ENCODE assay signal across 8 cellular contexts in genomic region chr5:94618493-94619328, GRCh38. TPM values are rescaled to one million over a fixed set of nuclear protein-coding genes. Genes with fewer than 3 reads are reported as not detected.
DNase-seq lines count a peak whose midpoint lies in the region; ATAC-seq, FAIRE-seq and TF ChIP-seq lines count a peak whose summit lies in the region.

Gene KIAA0825, minus strand, starts transcription at chr5:94618604. Its CDS starts 81,478 bp downstream, at chr5:94537126.
Gene SLF1, plus strand, starts transcription at chr5:94618669. Its CDS starts 10,142 bp downstream, at chr5:94628811.

- H3K4me2 ChIP-seq in DND-41 (ENCODE audit: insufficient read depth, low read length) = peak within 1 kb of the TSS; percentile 66

- H3K9me3 ChIP-seq in DND-41 (ENCODE audit: insufficient read depth, low read length, severe bottlenecking) (no peaks in the 10 kb centered on the region), KOPT-K1 (ENCODE audit: insufficient read depth, low read length, poor library complexity, severe bottlenecking) (no peaks in the 10 kb centered on the region)

- H3K4me3 ChIP-seq in DND-41 (ENCODE audit: low read depth in 1 of 2, low read length in 2 of 2) = peak within 1 kb of the TSS; percentile 71 to 94
- peak within 1 kb of the TSS; percentile 82 for H3K4me3 ChIP-seq in fibroblast of mammary gland (ENCODE audit: control insufficient read depth, low read depth, low read length)

- H3K4me1 Mint-ChIP-seq in naive thymus-derived CD8-positive, alpha-beta T cell = peaks cover 10 to 45% (median 37%) of the 10 kb centered on the region in 4 donors
- H3K4me1 Mint-ChIP-seq in stimulated activated naive B cell treated with anti-CD40 and anti-IgM and Interleukin-4, amounts not matched to agents 10 μg/mL and 1 μg/mL and 100 μg/mL, for 72 hours = peaks cover 13 to 28% of the 10 kb centered on the region in 2 donors

- peak within 1 kb of the TSS; percentile 76 for H3K9ac ChIP-seq in DND-41 (ENCODE audit: low read depth, low read length)

- no peaks in the 10 kb centered on the region for H3K36me3 ChIP-seq in DND-41 (ENCODE audit: insufficient read depth, low read length)
- H3K36me3 ChIP-seq in KOPT-K1 (ENCODE audit: insufficient read depth, low read length) = no peaks in the 10 kb centered on the region

- H3K27me3 Mint-ChIP-seq in naive thymus-derived CD8-positive, alpha-beta T cell = no peaks in the 10 kb centered on the region
- no peaks in the 10 kb centered on the region for H3K27me3 Mint-ChIP-seq in stimulated activated naive B cell treated with anti-CD40 and anti-IgM and Interleukin-4, amounts not matched to agents 10 μg/mL and 1 μg/mL and 100 μg/mL, for 72 hours

- H3K4me1 ChIP-seq in DND-41 (ENCODE audit: insufficient read depth, low read length) = peaks cover 43% of the 10 kb centered on the region

- H3K79me2 ChIP-seq in DND-41 (ENCODE audit: insufficient read depth, low read length) = peaks cover 62% of the 10 kb centered on the region

- peak within 1 kb of the TSS; percentile 86 to 95 (median 91) for H3K27ac Mint-ChIP-seq in naive thymus-derived CD8-positive, alpha-beta T cell
- peak within 1 kb of the TSS; percentile 90 for H3K27ac Mint-ChIP-seq in stimulated activated naive B cell treated with anti-CD40 and anti-IgM and Interleukin-4, amounts not matched to agents 10 μg/mL and 1 μg/mL and 100 μg/mL, for 72 hours

- ATAC-seq in DND-41 (ENCODE audit: insufficient read depth, low read depth) (peak; percentile 90), GM21786 (IDR thresholded peaks at IDR 0.05; ENCODE audit: unreplicated experiment) (peak; percentile 97)
- peak; percentile 91 to 93 for ATAC-seq in naive thymus-derived CD8-positive, alpha-beta T cell
- peak; percentile 97 for ATAC-seq in stimulated activated naive B cell treated with anti-CD40 and anti-IgM and Interleukin-4, amounts not matched to agents 10 μg/mL and 1 μg/mL and 100 μg/mL, for 72 hours (replicated peaks)

- no peaks in the 10 kb centered on the region for H3K36me3 Mint-ChIP-seq in naive thymus-derived CD8-positive, alpha-beta T cell
- H3K36me3 Mint-ChIP-seq in stimulated activated naive B cell treated with anti-CD40 and anti-IgM and Interleukin-4, amounts not matched to agents 10 μg/mL and 1 μg/mL and 100 μg/mL, for 72 hours = peaks cover 0 to 1% of the 10 kb centered on the region in 2 donors

- POLR2A ChIA-PET in naive thymus-derived CD8-positive, alpha-beta T cell (lab: Charles Lee) = interaction anchor here (0.6 kb wide), 1 partner anchor 1379 kb away, joined by 3 read pairs; no protein-coding TSS in a partner anchor

- H3K27me3 ChIP-seq in DND-41 (ENCODE audit: insufficient read depth, low read length, poor library complexity) = no peaks in the 10 kb centered on the region

- H4K20me1 ChIP-seq in DND-41 (ENCODE audit: insufficient read depth, low read length) = peaks cover 21% of the 10 kb centered on the region; the same call in 1 of the 2 replicates

- H3K4me3 Mint-ChIP-seq in naive thymus-derived CD8-positive, alpha-beta T cell = peak within 1 kb of the TSS; percentile 90 to 98 (median 96)
- peak within 1 kb of the TSS; percentile 94 to 97 for H3K4me3 Mint-ChIP-seq in stimulated activated naive B cell treated with anti-CD40 and anti-IgM and Interleukin-4, amounts not matched to agents 10 μg/mL and 1 μg/mL and 100 μg/mL, for 72 hours

- no peak for FAIRE-seq in RCC 7860 (lab: Jason Lieb, UNC)

- no peaks in the 10 kb centered on the region for H3K9me3 Mint-ChIP-seq in naive thymus-derived CD8-positive, alpha-beta T cell
- no peaks in the 10 kb centered on the region for H3K9me3 Mint-ChIP-seq in stimulated activated naive B cell treated with anti-CD40 and anti-IgM and Interleukin-4, amounts not matched to agents 10 μg/mL and 1 μg/mL and 100 μg/mL, for 72 hours

- TF ChIP-seq CTCF in DND-41 (IDR thresholded peaks at IDR 0.05; ENCODE audit: borderline replicate concordance, extremely low read depth, low read length, poor library complexity, severe bottlenecking) (peak; percentile 14), fibroblast of mammary gland (conservative IDR thresholded peaks at IDR 0.05; ENCODE audit: control insufficient read depth, insufficient read depth, low read depth, low read length) (no peak)

- peak within 1 kb of the TSS; percentile 97 for H2AFZ ChIP-seq in DND-41 (ENCODE audit: low read depth, low read length)

- peak within 1 kb of the TSS; percentile 88 for H3K27ac ChIP-seq in DND-41 (ENCODE audit: low read length)
- peak within 1 kb of the TSS; percentile 84 for H3K27ac ChIP-seq in KOPT-K1 (ENCODE audit: low read depth, low read length, poor library complexity, severe bottlenecking)

- DNase-seq in DND-41 = peak; percentile 87
- peak; percentile 60 for DNase-seq in RCC 7860 (ENCODE audit: low spot score)
- peak; percentile 68 to 77 for DNase-seq in activated T-helper 1 cell treated with anti-CD3 and anti-CD28 coated beads, Interleukin-2, amount 50 U/mL, for 16 hours (ENCODE audit: low read depth in 1 of 2, low spot score in 1 of 2)
- peak; percentile 85 for DNase-seq in fibroblast of mammary gland (ENCODE audit: low read depth)
- peak; percentile 74 to 91 (median 82) for DNase-seq in naive thymus-derived CD8-positive, alpha-beta T cell
- peak; percentile 85 for DNase-seq in stimulated activated naive B cell treated with anti-CD40 and anti-IgM and Interleukin-4, amounts not matched to agents 10 μg/mL and 1 μg/mL and 100 μg/mL, for 72 hours

RNA-seq across cellular contexts. Expression of gene KIAA0825, which starts in this region (rescaled TPM):
- total RNA-seq in naive thymus-derived CD8-positive, alpha-beta T cell = 1 to 10 TPM; 1.2 to 1.6 TPM
- polyA plus RNA-seq in naive thymus-derived CD8-positive, alpha-beta T cell = 1 to 10 TPM in 1 of 3 donors, under 1 TPM in 2; 0.74 to 1.1 (median 0.81) TPM

RNA-seq across cellular contexts. Expression of gene SLF1, which starts in this region (rescaled TPM):
- 10 to 100 TPM in 1 of 2 experiments, 1 to 10 TPM in 1; 7.9 to 12.4 TPM for total RNA-seq in naive thymus-derived CD8-positive, alpha-beta T cell
- polyA plus RNA-seq in naive thymus-derived CD8-positive, alpha-beta T cell = 1 to 10 TPM; 3.3 to 9.6 (median 4.0) TPM

Comparison
In these comparisons a context has a peak if more than half of its experiments do, and no peak if none do; other contexts are left out.
1. Peak in every context shown above with its lines: DNase-seq, ATAC-seq, H3K4me3 ChIP-seq and H3K27ac ChIP-seq.